In the genomic region with DNA sequence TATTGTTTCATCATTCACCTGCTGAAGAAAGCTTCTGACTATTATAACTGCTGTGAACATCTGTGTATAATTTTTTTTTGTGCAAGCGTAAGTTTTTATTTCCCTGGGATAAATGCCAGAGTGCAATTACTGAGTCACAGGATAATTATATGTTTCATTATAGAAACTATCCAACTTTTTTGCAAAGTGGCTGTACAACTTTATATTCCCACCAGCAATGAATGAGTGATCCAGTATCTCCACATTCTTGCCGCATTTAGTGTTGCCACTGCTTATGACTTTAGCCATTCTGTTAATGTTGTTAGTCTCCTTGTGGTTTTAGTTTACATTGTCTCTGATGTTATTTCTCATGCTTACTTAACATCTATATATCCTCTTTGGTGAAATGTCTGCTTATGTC, we compare ENCODE assay signal across 27 cellular contexts.
DNase-seq lines count a peak whose midpoint lies in the region; ATAC-seq, FAIRE-seq and TF ChIP-seq lines count a peak whose summit lies in the region.
"Had no signal": no experiment of that assay in that cellular context is flagged by ENCODE, and none has a peak within 500 bp of the region (broad histone marks: within the 10 kb centered on the region; RNA-seq: fewer than 3 reads in every experiment).

No MANE protein-coding gene starts in this region.

- intact Hi-C loops in left ventricle myocardium superior (cut with micrococcal nuclease) = no loop called here

- H3K36me3 ChIP-seq in bronchial epithelial cell (ENCODE audit: control insufficient read depth, insufficient read depth, low read length) = no peaks in the 10 kb centered on the region
- H3K36me3 ChIP-seq: prostate gland, tibial nerve had no signal

- TF ChIP-seq CTCF in bronchial epithelial cell (IDR thresholded peaks at IDR 0.05; ENCODE audit: insufficient read depth, low read length, severe bottlenecking) = no peak

- FAIRE-seq in bronchial epithelial cell (lab: Jason Lieb, UNC) = no peak
- FAIRE-seq: colon, islet of Langerhans, K562, TTC549 had no signal

- H3K4me3 ChIP-seq in bronchial epithelial cell (ENCODE audit: low read depth, low read length) = no peak overlapping the region
- H3K4me3 ChIP-seq: K562, lung, prostate gland, skin epidermis, tibial nerve had no signal

- DNase-seq in DMS 273 (lab: John Stamatoyannopoulos, UW; ENCODE audit: unreplicated experiment) (peak; percentile 33), DMS 273 treated with DMSO at 0.1 percent for 48 hours (lab: John Stamatoyannopoulos, UW) (no peak), NCI-H1105 treated with DMSO at 0.1 percent for 48 hours (lab: John Stamatoyannopoulos, UW) (peak; percentile 98), bronchial epithelial cell (ENCODE audit: low read depth) (peak; percentile 15), stromal cell of bone marrow (ENCODE audit: low read depth) (peak; percentile 13), left ventricle myocardium superior (no peak)
- no peak for DNase-seq in stimulated activated CD4-positive, alpha-beta T cell treated with anti-CD3 and anti-CD28 coated beads, Interleukin-4, amount 100 ng/mL, for 24 hours
- DNase-seq: activated CD4-positive, alpha-beta T cell treated with anti-CD3 and anti-CD28 coated beads, Interleukin-2, amount 10 ng/mL, durations not matched to agents 24 days and 14 days; activated CD8-positive, alpha-beta memory T cell treated with anti-CD3 and anti-CD28 coated beads, Interleukin-2, amount 10 ng/mL, durations not matched to agents 7 days and 5 days; activated naive CD8-positive, alpha-beta T cell treated with anti-CD3 and anti-CD28 coated beads, Interleukin-2, amount 10 ng/mL, durations not matched to agents 7 days and 5 days; Caco-2; MV-4-11; NCI-H1930; NCI-H526; SHP77 treated with DMSO at 0.1 percent for 48 hours; stimulated activated CD4-positive, alpha-beta T cell treated with anti-CD3 and anti-CD28 coated beads, Interleukin-2, amount 100 ng/mL, for 24 hours; T-cell had no signal

- no peaks in the 10 kb centered on the region for H3K27me3 ChIP-seq in bronchial epithelial cell (ENCODE audit: control insufficient read depth, insufficient read depth, low read length)
- H3K27me3 ChIP-seq: tibial nerve had no signal

- no peak for ATAC-seq in HG02970 (IDR thresholded peaks at IDR 0.05; ENCODE audit: low FRiP score, unreplicated experiment)
- ATAC-seq in left ventricle myocardium superior = no peak
- ATAC-seq: activated CD8-positive, alpha-beta memory T cell treated with anti-CD3 and anti-CD28 coated beads, Interleukin-2, amount 10 ng/mL, durations not matched to agents 7 days and 5 days; activated T-helper 17 cell treated with anti-CD3 and anti-CD28 coated beads, Interleukin-2, amount 50 U/mL, for 72 hours; K562; T-cell had no signal

Comparison
In these comparisons a context has a peak if more than half of its experiments do, and no peak if none do; other contexts are left out.
1. DNase-seq: peak in DMS 273 (single experiment), NCI-H1105 treated with DMSO at 0.1 percent for 48 hours (single experiment), bronchial epithelial cell (single experiment) and stromal cell of bone marrow (single experiment); none in DMS 273 treated with DMSO at 0.1 percent for 48 hours (single experiment), stimulated activated CD4-positive, alpha-beta T cell treated with anti-CD3 and anti-CD28 coated beads, Interleukin-4, amount 100 ng/mL, for 24 hours (single experiment) and left ventricle myocardium superior (single experiment).